ENCODE assay signal across 7 cellular contexts in the genomic region with DNA sequence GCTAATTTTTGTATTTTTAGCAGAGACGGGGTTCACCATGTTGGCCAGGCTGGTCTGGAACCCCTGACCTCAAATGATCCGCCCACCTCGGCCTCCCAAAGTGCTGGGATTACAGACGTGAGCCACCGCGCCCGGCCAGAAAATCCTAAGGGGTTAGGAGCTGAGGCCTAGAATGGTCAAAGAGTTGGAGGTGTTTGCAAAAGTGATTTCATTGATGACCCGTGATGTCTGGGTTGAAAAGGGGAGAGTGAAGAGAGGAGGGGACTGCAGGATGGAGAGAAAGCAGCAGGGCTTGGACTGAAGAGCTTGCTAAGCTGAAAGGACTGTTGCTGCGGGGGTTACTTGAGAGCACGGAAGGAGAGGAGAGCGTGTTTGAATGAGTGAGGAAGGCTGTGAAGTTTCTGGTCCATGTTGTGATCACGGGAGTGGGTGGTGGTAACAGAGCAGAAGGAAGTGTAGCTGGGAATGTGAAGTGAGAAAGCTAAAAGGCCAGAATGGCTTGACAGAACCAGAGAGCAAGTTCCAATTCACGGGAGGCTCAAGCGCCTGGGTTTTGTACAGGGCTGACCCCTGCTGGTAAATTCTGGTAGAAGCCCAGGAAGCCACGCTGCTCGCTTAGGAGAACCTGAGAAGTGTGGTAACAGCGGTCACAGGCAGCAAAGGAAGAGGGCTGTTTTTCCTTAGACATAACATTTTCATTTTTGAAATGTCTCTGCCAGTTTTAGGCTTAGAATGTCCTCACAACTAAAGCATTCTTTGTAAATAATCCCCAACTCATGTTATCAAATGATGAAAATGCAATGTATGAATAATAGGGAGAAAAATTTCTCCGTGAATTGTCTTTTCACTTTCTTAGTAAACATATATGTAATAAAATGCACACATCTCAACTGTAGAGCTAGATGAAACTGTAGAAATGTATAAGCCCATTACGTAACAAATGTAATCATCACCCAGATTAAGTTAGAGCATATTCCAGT. TPM values are rescaled to one million over a fixed set of nuclear protein-coding genes. Genes with fewer than 3 reads are reported as not detected.
A peak's percentile ranks its signal among the peaks of the same experiment; 100 is the strongest.
DNase-seq lines count a peak whose midpoint lies in the region; ATAC-seq, FAIRE-seq and TF ChIP-seq lines count a peak whose summit lies in the region.

No MANE protein-coding gene starts in this region.

- H3K27ac ChIP-seq in HepG2 (ENCODE audit: extremely low read length, insufficient read depth, low read length), result peak overlapping the region; percentile 64

- CTCF ChIA-PET in HepG2 (lab: Yijun Ruan, JAX; ENCODE audit: low intra/inter-chr PET ratio, low total read pairs), result interaction anchor here (0.7 to 2.4 kb wide), 3 partner anchors 122 to 270 kb away, joined by 3 to 7 read pairs (median 6); no protein-coding TSS in a partner anchor

- peak overlapping the region; percentile 100 for H2AFZ ChIP-seq in HepG2 (ENCODE audit: low read length)

- intact Hi-C loops in activated CD4-positive, alpha-beta T cell treated with anti-CD3 and anti-CD28 coated beads, Interleukin-2, amount 10 ng/mL, durations not matched to agents 24 days and 14 days (cut with micrococcal nuclease), result loop anchor here (1.0 to 5.0 kb wide), 3 partner anchors 123 to 385 kb away; no protein-coding TSS in a partner anchor
- intact Hi-C loops in HepG2 (cut with micrococcal nuclease; ENCODE audit: unreplicated experiment), result loop anchor here (1.0 to 10.0 kb wide), 7 partner anchors 16 to 388 kb away; a partner anchor contains a TSS

- no peaks in the 10 kb centered on the region for H3K79me2 ChIP-seq in HepG2 (ENCODE audit: insufficient read depth, low read length)

- no peaks in the 10 kb centered on the region for H3K36me3 Mint-ChIP-seq in activated CD4-positive, alpha-beta T cell treated with anti-CD3 and anti-CD28 coated beads, Interleukin-2, amount 10 ng/mL, durations not matched to agents 24 days and 14 days (ENCODE audit: low read depth)

- WGBS in HepG2 (ENCODE audit: low lambda C conversion rate), result 6% methylated on average over 19 of the region's 19 CpGs

- H3K9me3 Mint-ChIP-seq in activated CD4-positive, alpha-beta T cell treated with anti-CD3 and anti-CD28 coated beads, Interleukin-2, amount 10 ng/mL, durations not matched to agents 24 days and 14 days, result no peaks in the 10 kb centered on the region

- TF ChIP-seq RAD21 in HepG2 (CRISPR knock-in tag; IDR thresholded peaks at IDR 0.05), result peak; percentile 92

- TF ChIP-seq CTCF in GM12872 (IDR thresholded peaks at IDR 0.05; ENCODE audit: insufficient read depth, low read depth, low read length), result peak; percentile 88
- peak; percentile 97 for TF ChIP-seq CTCF in HepG2 (CRISPR knock-in tag; IDR thresholded peaks at IDR 0.05)

- peaks cover 33% of the 10 kb centered on the region for H3K4me1 ChIP-seq in HepG2 (ENCODE audit: insufficient read depth, low read length)

- peak; percentile 71 for DNase-seq in NCI-H460 (ENCODE audit: extremely low read depth, low read depth)
- peak; percentile 90 for DNase-seq in activated CD4-positive, alpha-beta T cell treated with anti-CD3 and anti-CD28 coated beads, Interleukin-2, amount 10 ng/mL, durations not matched to agents 24 days and 14 days
- DNase-seq in dedifferentiated amniotic fluid mesenchymal stem cell (ENCODE audit: extremely low spot score), result peak; percentile 80
- DNase-seq in HepG2 (ENCODE audit: low spot score), result peak; percentile 88
- DNase-seq in stimulated activated CD4-positive, alpha-beta T cell treated with anti-CD3 and anti-CD28 coated beads, Interleukin-4, amount 100 ng/mL, for 24 hours, result peak; percentile 68

- BruUV-seq in HepG2 (replicated peaks; lab: Mats Ljungman, UMichigan), result no TSS peak

- no peaks in the 10 kb centered on the region for H3K36me3 ChIP-seq in HepG2 (replicated peaks in 1 of 2; ENCODE audit: control insufficient read depth in 1 of 2, insufficient read depth in 2 of 2, low read length in 2 of 2)

- peak overlapping the region; percentile 100 for H3K4me2 ChIP-seq in HepG2 (ENCODE audit: low read depth, low read length)

- TF ChIP-seq EP300 in HepG2 (IDR thresholded peaks at IDR 0.05; ENCODE audit: low read depth in 2 of 2, low read length in 2 of 2) (peak; percentile 20 to 23; a peak in 1 of 4 replicates), HepG2 (CRISPR knock-in tag; IDR thresholded peaks at IDR 0.05; ENCODE audit: borderline replicate concordance) (no peak)

- H3K4me3 Mint-ChIP-seq in activated CD4-positive, alpha-beta T cell treated with anti-CD3 and anti-CD28 coated beads, Interleukin-2, amount 10 ng/mL, durations not matched to agents 24 days and 14 days, result no peak overlapping the region

- H3K9me3 ChIP-seq in HepG2 (ENCODE audit: low read length), result no peaks in the 10 kb centered on the region

- peak overlapping the region; percentile 50; the same call in 1 of the 2 replicates for H3K9ac ChIP-seq in HepG2 (ENCODE audit: insufficient read depth, low read depth, low read length)

- no peak overlapping the region for H3K27ac Mint-ChIP-seq in activated CD4-positive, alpha-beta T cell treated with anti-CD3 and anti-CD28 coated beads, Interleukin-2, amount 10 ng/mL, durations not matched to agents 24 days and 14 days

- H3K27me3 ChIP-seq in HepG2 (ENCODE audit: control insufficient read depth in 1 of 2, insufficient read depth in 2 of 2, low read length in 2 of 2), result peaks cover 0 to 9% of the 10 kb centered on the region in 2 experiments; a peak in 4 of 5 replicates

- POLR2A ChIA-PET in HepG2 (lab: Yijun Ruan, JAX), result interaction anchor here (0.6 to 3.4 kb wide), 10 partner anchors 11 to 269 kb away, joined by 3 to 25 read pairs (median 4); a partner anchor contains a TSS

- H4K20me1 ChIP-seq in HepG2 (ENCODE audit: insufficient read depth, low read length), result no peaks in the 10 kb centered on the region

- peak overlapping the region; percentile 62 to 75 (median 72) for H3K4me3 ChIP-seq in HepG2 (replicated peaks in 1 of 3; ENCODE audit: insufficient read depth in 1 of 3, low read depth in 2 of 3, low read length in 3 of 3)

- peaks cover 27% of the 10 kb centered on the region for H3K27me3 Mint-ChIP-seq in activated CD4-positive, alpha-beta T cell treated with anti-CD3 and anti-CD28 coated beads, Interleukin-2, amount 10 ng/mL, durations not matched to agents 24 days and 14 days

- ATAC-seq in HG02938 (IDR thresholded peaks at IDR 0.05; ENCODE audit: unreplicated experiment) (peak; percentile 64), HepG2 (peak; percentile 90)

- H3K4me1 Mint-ChIP-seq in activated CD4-positive, alpha-beta T cell treated with anti-CD3 and anti-CD28 coated beads, Interleukin-2, amount 10 ng/mL, durations not matched to agents 24 days and 14 days, result peaks cover 9% of the 10 kb centered on the region

- peak; percentile 88 for FAIRE-seq in HepG2 (lab: Jason Lieb, UNC)

- in situ Hi-C loops in HepG2 (cut with HindIII; ENCODE audit: extremely low pct_ligation_motif_present, low pct_unique_long_range_greater_than_20kb), result loop anchor here (5.0 to 25.0 kb wide), 2 partner anchors 115 to 275 kb away; no protein-coding TSS in a partner anchor

- TF ChIP-seq POLR2A in HepG2 (IDR thresholded peaks at IDR 0.05; ENCODE audit: insufficient read depth in 1 of 2, low read depth in 2 of 2, low read length in 2 of 2), result no peak

RNA-seq across cellular contexts. Expression of a gene that starts 40.5 kb away (rescaled TPM):
- 64.0 and 79.7 TPM in 2 replicates for total RNA-seq in NCI-H460 (2014; rRNA removed; shearing (Covaris generic))
- 25.5 and 36.5 TPM in 2 replicates for polyA plus RNA-seq in NCI-H460 (2014; cell fraction: nucleus; rRNA removed)
- total RNA-seq in activated CD4-positive, alpha-beta T cell treated with anti-CD3 and anti-CD28 coated beads, Interleukin-2, amount 10 ng/mL, durations not matched to agents 24 days and 14 days, result 298 TPM in 2 replicates
- total RNA-seq in HepG2 (2016; rRNA removed; fragmentation: Illumina TruSeq; extraction: Trizol), result 100 and 211 TPM in 2 replicates
- total RNA-seq in HepG2 (2016; cell fraction: cytosol; rRNA removed; fragmentation: Illumina TruSeq; extraction: Trizol; ENCODE audit: low read depth), result 13.3 and 14.6 TPM in 2 replicates
- total RNA-seq in HepG2 (2016; cell fraction: insoluble cytoplasmic fraction; rRNA removed; fragmentation: Illumina TruSeq; extraction: Trizol), result 102 and 212 TPM in 2 replicates
- total RNA-seq in HepG2 (2016; cell fraction: membrane; rRNA removed; fragmentation: Illumina TruSeq; extraction: Trizol), result 43.2 and 50.9 TPM in 2 replicates
- 65.3 and 72.8 TPM in 2 replicates for total RNA-seq in HepG2 (2016; cell fraction: nucleus; rRNA removed; fragmentation: Illumina TruSeq; extraction: Trizol)
- polyA plus RNA-seq in HepG2 (2011; rRNA removed), result 47.2 and 51.2 TPM in 2 replicates
- 21.5 and 40.8 TPM in 2 replicates for polyA plus RNA-seq in HepG2 (2011; cell fraction: cytosol; rRNA removed)
- polyA plus RNA-seq in HepG2 (2011; cell fraction: nucleus; rRNA removed), result 9.5 and 18.1 TPM in 2 replicates
- 133 and 175 TPM in 2 replicates for polyA plus RNA-seq in HepG2 (2012)
- polyA plus RNA-seq in HepG2 (2016; cell fraction: cytosol; fragmentation: Illumina TruSeq; extraction: Trizol; ENCODE audit: low read depth), result 9.2 and 11.1 TPM in 2 replicates
- polyA plus RNA-seq in HepG2 (2016; cell fraction: insoluble cytoplasmic fraction; fragmentation: Illumina TruSeq; extraction: Trizol; ENCODE audit: low read depth), result 284 and 307 TPM in 2 replicates
- 36.0 and 43.6 TPM in 2 replicates for polyA plus RNA-seq in HepG2 (2016; cell fraction: membrane; fragmentation: Illumina TruSeq; extraction: Trizol; ENCODE audit: low read depth)
- 111 and 115 TPM in 2 replicates for polyA plus RNA-seq in HepG2 (2016; cell fraction: nucleus; fragmentation: Illumina TruSeq; extraction: Trizol; ENCODE audit: insufficient read depth, low read depth)
- polyA minus RNA-seq in HepG2 (2011; rRNA and poly(A)+ RNA removed; ENCODE audit: low replicate concordance), result 23.0 and 24.6 TPM in 2 replicates
- polyA minus RNA-seq in HepG2 (2011; cell fraction: cytosol; rRNA and poly(A)+ RNA removed), result 84.2 and 88.6 TPM in 2 replicates
- 34.8 and 35.1 TPM in 2 replicates for polyA minus RNA-seq in HepG2 (2011; cell fraction: nucleus; rRNA and poly(A)+ RNA removed)

RNA-seq across cellular contexts. Expression of a gene that starts 57.3 kb away (rescaled TPM):
- total RNA-seq in NCI-H460 (2014; rRNA removed; shearing (Covaris generic)), result 139 and 160 TPM in 2 replicates
- polyA plus RNA-seq in NCI-H460 (2014; cell fraction: nucleus; rRNA removed), result 54.0 and 56.7 TPM in 2 replicates
- total RNA-seq in activated CD4-positive, alpha-beta T cell treated with anti-CD3 and anti-CD28 coated beads, Interleukin-2, amount 10 ng/mL, durations not matched to agents 24 days and 14 days, result 79.9 and 81.1 TPM in 2 replicates
- 206 and 311 TPM in 2 replicates for total RNA-seq in HepG2 (2016; rRNA removed; fragmentation: Illumina TruSeq; extraction: Trizol)
- total RNA-seq in HepG2 (2016; cell fraction: cytosol; rRNA removed; fragmentation: Illumina TruSeq; extraction: Trizol; ENCODE audit: low read depth), result 27.8 and 28.9 TPM in 2 replicates
- total RNA-seq in HepG2 (2016; cell fraction: insoluble cytoplasmic fraction; rRNA removed; fragmentation: Illumina TruSeq; extraction: Trizol), result 208 and 306 TPM in 2 replicates
- total RNA-seq in HepG2 (2016; cell fraction: membrane; rRNA removed; fragmentation: Illumina TruSeq; extraction: Trizol), result 98.9 and 106 TPM in 2 replicates
- 101 and 108 TPM in 2 replicates for total RNA-seq in HepG2 (2016; cell fraction: nucleus; rRNA removed; fragmentation: Illumina TruSeq; extraction: Trizol)
- 174 and 226 TPM in 2 replicates for polyA plus RNA-seq in HepG2 (2011; rRNA removed)
- polyA plus RNA-seq in HepG2 (2011; cell fraction: cytosol; rRNA removed), result 101 and 153 TPM in 2 replicates
- 26.7 and 44.5 TPM in 2 replicates for polyA plus RNA-seq in HepG2 (2011; cell fraction: nucleus; rRNA removed)
- 237 and 266 TPM in 2 replicates for polyA plus RNA-seq in HepG2 (2012)
- 46.4 and 51.5 TPM in 2 replicates for polyA plus RNA-seq in HepG2 (2016; cell fraction: cytosol; fragmentation: Illumina TruSeq; extraction: Trizol; ENCODE audit: low read depth)
- polyA plus RNA-seq in HepG2 (2016; cell fraction: insoluble cytoplasmic fraction; fragmentation: Illumina TruSeq; extraction: Trizol; ENCODE audit: low read depth), result 489 and 498 TPM in 2 replicates
- 122 and 126 TPM in 2 replicates for polyA plus RNA-seq in HepG2 (2016; cell fraction: membrane; fragmentation: Illumina TruSeq; extraction: Trizol; ENCODE audit: low read depth)
- polyA plus RNA-seq in HepG2 (2016; cell fraction: nucleus; fragmentation: Illumina TruSeq; extraction: Trizol; ENCODE audit: insufficient read depth, low read depth), result 219 and 228 TPM in 2 replicates
- polyA minus RNA-seq in HepG2 (2011; rRNA and poly(A)+ RNA removed; ENCODE audit: low replicate concordance), result 26.5 and 48.9 TPM in 2 replicates
- polyA minus RNA-seq in HepG2 (2011; cell fraction: cytosol; rRNA and poly(A)+ RNA removed), result 83.1 and 93.6 TPM in 2 replicates
- polyA minus RNA-seq in HepG2 (2011; cell fraction: nucleus; rRNA and poly(A)+ RNA removed), result 58.2 and 71.1 TPM in 2 replicates

Comparison
In these comparisons a context has a peak if more than half of its experiments do, and no peak if none do; other contexts are left out.
1. Peak in every context shown above with its lines: DNase-seq, ATAC-seq, H3K4me3 ChIP-seq and H3K27ac ChIP-seq.